8 cellular contexts compared by ENCODE assay signal in genomic region chr6:127069659-127070279, GRCh38. TPM values are rescaled to one million over a fixed set of nuclear protein-coding genes. Genes with fewer than 3 reads are reported as not detected.
A peak's percentile ranks its signal among the peaks of the same experiment; 100 is the strongest.
DNase-seq lines count a peak whose midpoint lies in the region; ATAC-seq and TF ChIP-seq lines count a peak whose summit lies in the region.

No MANE protein-coding gene starts in this region.

- H3F3A ChIP-seq in DOHH2 (ENCODE audit: control insufficient read depth, insufficient read depth) (no peaks in the 10 kb centered on the region), neural progenitor cell (ENCODE audit: low read depth) (no peaks in the 10 kb centered on the region)

- no peaks in the 10 kb centered on the region for H3K9me2 ChIP-seq in DOHH2 (replicated peaks; ENCODE audit: control insufficient read depth, low read length)

- H3K9me3 ChIP-seq in DOHH2 (ENCODE audit: control insufficient read depth, insufficient read depth, low read length) = no peaks in the 10 kb centered on the region
- no peaks in the 10 kb centered on the region for H3K9me3 ChIP-seq in neural progenitor cell (ENCODE audit: low read depth)

- H3K4me2 ChIP-seq in DOHH2 (ENCODE audit: low read length) (no peak overlapping the region), neural progenitor cell (no peak overlapping the region)

- H3K79me2 ChIP-seq in DOHH2 (ENCODE audit: control insufficient read depth, low read length) = no peaks in the 10 kb centered on the region
- H3K79me2 ChIP-seq in neural progenitor cell (ENCODE audit: low read depth) = no peaks in the 10 kb centered on the region

- H3K4me3 Mint-ChIP-seq in chondrocyte (ENCODE audit: unreplicated experiment) = no peak overlapping the region
- no peak overlapping the region for H3K4me3 Mint-ChIP-seq in neural progenitor cell
- H3K4me3 Mint-ChIP-seq in activated naive CD4-positive, alpha-beta T cell treated with anti-CD3 and anti-CD28 coated beads, Interleukin-2, amount 10 ng/mL, durations not matched to agents 7 days and 5 days = no peak overlapping the region

- H3K36me3 ChIP-seq in DOHH2 (ENCODE audit: control insufficient read depth, low read length) (no peaks in the 10 kb centered on the region), neural progenitor cell (no peaks in the 10 kb centered on the region)

- no peaks in the 10 kb centered on the region for H4K20me1 ChIP-seq in DOHH2 (ENCODE audit: control insufficient read depth, insufficient read depth, low read depth, low read length)
- no peaks in the 10 kb centered on the region for H4K20me1 ChIP-seq in neural progenitor cell (ENCODE audit: low read depth)

- H3K27me3 ChIP-seq in DOHH2 (ENCODE audit: control insufficient read depth, low read length) (no peaks in the 10 kb centered on the region; the same call in 1 of the 2 replicates), neural progenitor cell (no peaks in the 10 kb centered on the region)

- H3K27ac Mint-ChIP-seq in chondrocyte (ENCODE audit: unreplicated experiment) (no peak overlapping the region), neural progenitor cell (no peak overlapping the region)
- no peak overlapping the region for H3K27ac Mint-ChIP-seq in activated naive CD4-positive, alpha-beta T cell treated with anti-CD3 and anti-CD28 coated beads, Interleukin-2, amount 10 ng/mL, durations not matched to agents 7 days and 5 days

- no peaks in the 10 kb centered on the region for H3K9me3 Mint-ChIP-seq in chondrocyte (ENCODE audit: low read depth)
- no peaks in the 10 kb centered on the region for H3K9me3 Mint-ChIP-seq in neural progenitor cell
- no peaks in the 10 kb centered on the region for H3K9me3 Mint-ChIP-seq in activated naive CD4-positive, alpha-beta T cell treated with anti-CD3 and anti-CD28 coated beads, Interleukin-2, amount 10 ng/mL, durations not matched to agents 7 days and 5 days

- ATAC-seq in GM21381 (IDR thresholded peaks at IDR 0.05; ENCODE audit: unreplicated experiment) = peak; percentile 57

- CTCF ChIA-PET in activated naive CD4-positive, alpha-beta T cell treated with anti-CD3 and anti-CD28 coated beads, Interleukin-2, amount 10 ng/mL, durations not matched to agents 7 days and 5 days (lab: Charles Lee) = no interaction called here

- H3K36me3 Mint-ChIP-seq in chondrocyte (ENCODE audit: low read depth) = no peaks in the 10 kb centered on the region
- H3K36me3 Mint-ChIP-seq in neural progenitor cell = no peaks in the 10 kb centered on the region
- no peaks in the 10 kb centered on the region for H3K36me3 Mint-ChIP-seq in activated naive CD4-positive, alpha-beta T cell treated with anti-CD3 and anti-CD28 coated beads, Interleukin-2, amount 10 ng/mL, durations not matched to agents 7 days and 5 days

- DNase-seq in Kasumi-1 (lab: John Stamatoyannopoulos, UW) = peak; percentile 39 to 45
- DNase-seq in chondrocyte (ENCODE audit: low spot score) = no peak
- peak; percentile 55 for DNase-seq in neural progenitor cell (ENCODE audit: low spot score)
- DNase-seq in activated naive CD4-positive, alpha-beta T cell treated with anti-CD3 and anti-CD28 coated beads, Interleukin-2, amount 10 ng/mL, durations not matched to agents 7 days and 5 days = no peak
- no peak for DNase-seq in activated gamma-delta T cell treated with Interleukin-2 at 50 U/mL for 16 hours
- DNase-seq in effector CD4-positive, alpha-beta T cell = no peak

- H3K9ac ChIP-seq in neural progenitor cell = no peak overlapping the region

- peaks cover 3% of the 10 kb centered on the region for H3K27me3 Mint-ChIP-seq in chondrocyte (ENCODE audit: low read depth)
- H3K27me3 Mint-ChIP-seq in neural progenitor cell (ENCODE audit: insufficient read depth, low read depth) = no peaks in the 10 kb centered on the region
- H3K27me3 Mint-ChIP-seq in activated naive CD4-positive, alpha-beta T cell treated with anti-CD3 and anti-CD28 coated beads, Interleukin-2, amount 10 ng/mL, durations not matched to agents 7 days and 5 days = no peaks in the 10 kb centered on the region

- H3K27ac ChIP-seq in DOHH2 (ENCODE audit: low read depth, low read length) (no peak overlapping the region), neural progenitor cell (no peak overlapping the region)

- no peaks in the 10 kb centered on the region for H3K4me1 ChIP-seq in DOHH2 (ENCODE audit: control insufficient read depth, low read length)
- H3K4me1 ChIP-seq in neural progenitor cell = no peaks in the 10 kb centered on the region

- H3K4me3 ChIP-seq in DOHH2 (ENCODE audit: low read length) = no peak overlapping the region
- no peak overlapping the region for H3K4me3 ChIP-seq in neural progenitor cell

- TF ChIP-seq CTCF in DOHH2 (IDR thresholded peaks at IDR 0.05; ENCODE audit: low read depth, low read length, poor library complexity, severe bottlenecking) (peak; percentile 49), chondrocyte (IDR thresholded peaks at IDR 0.05) (peak; percentile 79), neural progenitor cell (IDR thresholded peaks at IDR 0.05) (peak; percentile 64)

- no peaks in the 10 kb centered on the region for H3K4me1 Mint-ChIP-seq in chondrocyte (ENCODE audit: low read depth)
- H3K4me1 Mint-ChIP-seq in neural progenitor cell = no peaks in the 10 kb centered on the region
- H3K4me1 Mint-ChIP-seq in activated naive CD4-positive, alpha-beta T cell treated with anti-CD3 and anti-CD28 coated beads, Interleukin-2, amount 10 ng/mL, durations not matched to agents 7 days and 5 days = no peaks in the 10 kb centered on the region

- H2AFZ ChIP-seq in neural progenitor cell (replicated peaks) = peak overlapping the region; percentile 39

RNA-seq across cellular contexts. Expression of gene RSPO3, which starts 48.7 kb away (rescaled TPM):
- total RNA-seq in chondrocyte (0.21 to 18.1 TPM (median 0.22 TPM) in 3 replicates), neural progenitor cell (ENCODE audit: low replicate concordance) (0.81 and 2.4 TPM in 2 replicates)

Comparison
In these comparisons a context has a peak if more than half of its experiments do, and no peak if none do; other contexts are left out.
1. DNase-seq: peak in Kasumi-1 (2 of 2) and neural progenitor cell (single experiment); none in chondrocyte (single experiment), activated naive CD4-positive, alpha-beta T cell treated with anti-CD3 and anti-CD28 coated beads, Interleukin-2, amount 10 ng/mL, durations not matched to agents 7 days and 5 days (single experiment), activated gamma-delta T cell treated with Interleukin-2 at 50 U/mL for 16 hours (single experiment) and effector CD4-positive, alpha-beta T cell (single experiment).
2. Peak in every context shown above with its lines, with median percentiles within 50 percentile points of each other: CTCF ChIP-seq.